ENCODE assay signal across 8 cellular contexts in genomic region chr7:144127714-144128334, GRCh38. TPM values are rescaled to one million over a fixed set of nuclear protein-coding genes. Genes with fewer than 3 reads are reported as not detected.
DNase-seq lines count a peak whose midpoint lies in the region; ATAC-seq and TF ChIP-seq lines count a peak whose summit lies in the region.

No MANE protein-coding gene starts in this region.

- no peaks in the 10 kb centered on the region for H3K4me1 ChIP-seq in BE2C

- ATAC-seq in GM19043 (IDR thresholded peaks at IDR 0.05; ENCODE audit: low read depth, unreplicated experiment) (peak; percentile 100), HG03175 (IDR thresholded peaks at IDR 0.05; ENCODE audit: unreplicated experiment) (peak; percentile 100), left colon (peak; percentile 99)
- ATAC-seq in central memory CD8-positive, alpha-beta T cell (replicated peaks; ENCODE audit: extremely low read depth, poor library complexity, severe bottlenecking), result peak; percentile 94

- DNase-seq in BE2C (peak; percentile 93), NCI-H226 (peak; percentile 69), left colon (peak; percentile 73 to 96)
- peak; percentile 78 for DNase-seq in activated CD4-positive, alpha-beta T cell treated with anti-CD3 and anti-CD28 coated beads for 1 hour
- peak; percentile 64 to 75 for DNase-seq in central memory CD8-positive, alpha-beta T cell (ENCODE audit: low spot score in 2 of 2)
- DNase-seq in stimulated activated CD4-positive, alpha-beta T cell treated with anti-CD3 and anti-CD28 coated beads, Interleukin-4, amount 100 ng/mL, for 48 hours (ENCODE audit: low read depth in 2 of 2), result peak; percentile 89 to 96

- H3K9me3 Mint-ChIP-seq in central memory CD8-positive, alpha-beta T cell, result no peaks in the 10 kb centered on the region

- H3K27me3 ChIP-seq in BE2C, result no peaks in the 10 kb centered on the region

- TF ChIP-seq CTCF in BE2C (IDR thresholded peaks at IDR 0.05; ENCODE audit: low read depth, low read length), result peak; percentile 89

- H3K9me3 ChIP-seq in BE2C, result no peaks in the 10 kb centered on the region

- H3K36me3 ChIP-seq in BE2C, result no peaks in the 10 kb centered on the region

- intact Hi-C loops in left colon (cut with DNase I, micrococcal nuclease), result no loop called here

- no peak overlapping the region for H3K4me3 ChIP-seq in BE2C (ENCODE audit: low read depth, low read length)

- no peaks in the 10 kb centered on the region for H3K4me1 Mint-ChIP-seq in central memory CD8-positive, alpha-beta T cell

- no peak overlapping the region for H3K27ac Mint-ChIP-seq in central memory CD8-positive, alpha-beta T cell (ENCODE audit: low read depth)

- H3K27me3 Mint-ChIP-seq in central memory CD8-positive, alpha-beta T cell, result peaks cover 9% of the 10 kb centered on the region

- no peak overlapping the region for H3K4me3 Mint-ChIP-seq in central memory CD8-positive, alpha-beta T cell

- peaks cover 3% of the 10 kb centered on the region for H3K36me3 Mint-ChIP-seq in central memory CD8-positive, alpha-beta T cell (ENCODE audit: insufficient read depth)

RNA-seq across cellular contexts. Expression of gene OR2A14, which starts 4.8 kb away (rescaled TPM):
- not detected for polyA plus RNA-seq in BE2C (2012; ENCODE audit: insufficient read depth, insufficient read length, low read depth)
- not detected for total RNA-seq in left colon

RNA-seq across cellular contexts. Expression of gene OR2A2, which starts 18.4 kb away (rescaled TPM):
- polyA plus RNA-seq in BE2C (2012; ENCODE audit: insufficient read depth, insufficient read length, low read depth), result not detected
- total RNA-seq in left colon, result not detected

RNA-seq across cellular contexts. Expression of gene OR2A12, which starts 41.7 kb away (rescaled TPM):
- not detected for polyA plus RNA-seq in BE2C (2012; ENCODE audit: insufficient read depth, insufficient read length, low read depth)
- total RNA-seq in left colon, result not detected

RNA-seq across cellular contexts. Expression of gene CTAGE4, which starts 55.4 kb away (rescaled TPM):
- 0.29 TPM for polyA plus RNA-seq in BE2C (2012; ENCODE audit: insufficient read depth, insufficient read length, low read depth)
- 10 to 100 TPM in 1 of 2 donors, 1 to 10 TPM in 1; 5.1 to 15.2 TPM for total RNA-seq in left colon

RNA-seq across cellular contexts. Expression of gene OR2A25, which starts 58.2 kb away (rescaled TPM):
- not detected for polyA plus RNA-seq in BE2C (2012; ENCODE audit: insufficient read depth, insufficient read length, low read depth)
- not detected for total RNA-seq in left colon
